Comparison of ENCODE assay signal across 6 cellular contexts in the genomic region with DNA sequence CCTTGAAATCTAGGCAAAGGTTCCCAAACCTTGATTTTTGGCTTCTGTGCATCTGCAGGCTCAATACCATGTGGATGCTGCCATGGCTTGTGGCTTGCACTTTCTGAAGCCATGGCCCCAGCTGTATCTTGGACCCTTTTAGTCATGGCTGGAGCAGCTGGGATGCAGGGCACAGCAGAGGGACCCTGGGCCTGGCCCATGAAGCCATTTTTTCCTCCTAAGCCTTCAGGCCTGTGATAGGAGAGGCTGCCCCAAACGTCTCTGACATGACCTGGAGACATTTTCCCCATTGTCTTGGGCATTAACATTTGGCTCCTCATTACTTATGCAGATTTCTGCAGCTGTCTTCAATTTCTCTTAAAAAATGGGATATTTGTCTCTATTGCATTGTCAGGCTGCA.
"Had no signal": no experiment of that assay in that cellular context is flagged by ENCODE, and none has a peak within 500 bp of the region (broad histone marks: within the 10 kb centered on the region; RNA-seq: fewer than 3 reads in every experiment).

No MANE protein-coding gene starts in this region.

- H3K9ac ChIP-seq: KMS-11 had no signal

- H3K27ac ChIP-seq: HL-60, KMS-11 had no signal

- ATAC-seq: HepG2 had no signal

- DNase-seq: IMR-90, KBM-7 had no signal

- FAIRE-seq: HepG2, HTR-8/SVneo had no signal

- H3K4me2 ChIP-seq: KMS-11 had no signal
